Comparison of ENCODE assay signal across 6 cellular contexts in the genomic region with DNA sequence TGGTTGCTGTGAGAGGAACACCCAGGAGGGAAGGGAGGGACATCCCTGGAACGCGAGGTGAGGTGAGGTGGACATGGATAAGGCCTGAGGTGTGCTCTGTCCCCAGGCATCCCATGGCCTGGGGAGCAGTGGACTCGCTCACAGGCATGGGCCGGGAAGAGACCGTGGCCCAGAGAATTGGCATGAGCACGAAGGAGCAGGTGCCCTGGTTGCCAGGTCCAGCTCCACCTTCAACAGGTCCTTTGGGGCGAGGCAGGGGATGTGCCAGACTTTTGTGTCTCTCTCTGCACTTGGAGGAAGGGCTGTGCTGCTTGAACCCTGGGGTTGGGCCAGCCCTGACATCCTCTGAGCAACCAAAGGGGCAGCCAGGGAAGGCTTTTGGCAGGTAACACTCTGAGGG. TPM values are rescaled to one million over a fixed set of nuclear protein-coding genes. Genes with fewer than 3 reads are reported as not detected.
"Had no signal": no experiment of that assay in that cellular context is flagged by ENCODE, and none has a peak within 500 bp of the region (broad histone marks: within the 10 kb centered on the region; RNA-seq: fewer than 3 reads in every experiment).

No MANE protein-coding gene starts in this region.

- H3K4me3 ChIP-seq: GM23338, K562 had no signal

- H3K4me1 Mint-ChIP-seq: GM23338 had no signal

- H3K4me3 Mint-ChIP-seq: GM23338, H9 had no signal

- ATAC-seq: GM23338, K562 had no signal

- DNase-seq: H9, HCEC 1CT, IMR-90 had no signal

- H3K27ac Mint-ChIP-seq: GM23338, H9 had no signal

RNA-seq across cellular contexts. Expression of a gene that starts 21.5 kb away (rescaled TPM):
- total RNA-seq: GM23338, H1, H9, IMR-90, K562 had no signal

RNA-seq across cellular contexts. Expression of a gene that starts 59.6 kb away (rescaled TPM):
- total RNA-seq: GM23338, H1, H9, IMR-90 had no signal
